Comparison of ENCODE assay signal across 22 cellular contexts in genomic region chr9:101435601-101436079, GRCh38. TPM values are rescaled to one million over a fixed set of nuclear protein-coding genes. Genes with fewer than 3 reads are reported as not detected.
DNase-seq lines count a peak whose midpoint lies in the region; ATAC-seq, FAIRE-seq and TF ChIP-seq lines count a peak whose summit lies in the region.
"Had no signal": no experiment of that assay in that cellular context is flagged by ENCODE, and none has a peak within 500 bp of the region (broad histone marks: within the 10 kb centered on the region; RNA-seq: fewer than 3 reads in every experiment).

Gene ALDOB, minus strand, starts transcription at chr9:101435774. Its CDS starts 4,887 bp downstream, at chr9:101430887.

- peaks cover 6 to 13% of the 10 kb centered on the region in 2 donors for H3K36me3 ChIP-seq in duodenal mucosa (ENCODE audit: control insufficient read depth in 1 of 2, insufficient read depth in 2 of 2, low read length in 2 of 2)
- no peaks in the 10 kb centered on the region for H3K36me3 ChIP-seq in HepG2 (replicated peaks in 1 of 2; ENCODE audit: control insufficient read depth in 1 of 2, insufficient read depth in 2 of 2, low read length in 2 of 2)
- no peaks in the 10 kb centered on the region for H3K36me3 ChIP-seq in muscle layer of duodenum (ENCODE audit: control insufficient read depth in 1 of 2, insufficient read depth in 2 of 2, low read length in 2 of 2)
- H3K36me3 ChIP-seq in upper lobe of left lung = no peaks in the 10 kb centered on the region

- no peak within 1 kb of the TSS for H2AFZ ChIP-seq in HepG2 (ENCODE audit: low read length)

- WGBS in HepG2 (ENCODE audit: low lambda C conversion rate) = 91% methylated on average over 2 of the region's 2 CpGs
- 37 to 42% methylated on average over 2 of the region's 2 CpGs for WGBS in upper lobe of left lung, 2 donors
- WGBS in right cardiac atrium = 60% methylated on average over 2 of the region's 2 CpGs

- TF ChIP-seq CTCF in Calu3 (IDR thresholded peaks at IDR 0.05; ENCODE audit: unreplicated experiment) = no peak
- TF ChIP-seq CTCF in HepG2 (CRISPR knock-in tag; IDR thresholded peaks at IDR 0.05) = no peak
- no peak for TF ChIP-seq CTCF in natural killer cell (IDR thresholded peaks at IDR 0.05)
- TF ChIP-seq CTCF in upper lobe of left lung (IDR thresholded peaks at IDR 0.05) = no peak

- CTCF ChIA-PET in Calu3 (lab: Charles Lee) (no interaction called here), HepG2 (lab: Yijun Ruan, JAX; ENCODE audit: low intra/inter-chr PET ratio, low total read pairs) (no interaction called here)

- in situ Hi-C loops in HepG2 (cut with HindIII; ENCODE audit: extremely low pct_ligation_motif_present, low pct_unique_long_range_greater_than_20kb) = no loop called here

- H3K4me3 Mint-ChIP-seq in Calu3 (ENCODE audit: low read depth, unreplicated experiment) (peak within 1 kb of the TSS; percentile 8), natural killer cell (no peak within 1 kb of the TSS)
- no peak within 1 kb of the TSS for H3K4me3 Mint-ChIP-seq in natural killer cell treated with Interleukin-12 subunit alpha and Interleukin-12 subunit beta and Interleukin-15 and Interleukin-18, amount 100 ng/mL, for 72 hours
- H3K4me3 Mint-ChIP-seq: CD4-positive, alpha-beta T cell; GM23338; HFFc6 had no signal

- H3K27me3 ChIP-seq in duodenal mucosa (ENCODE audit: control insufficient read depth in 1 of 2, insufficient read depth in 2 of 2, low read length in 2 of 2) (no peaks in the 10 kb centered on the region), HepG2 (ENCODE audit: control insufficient read depth in 1 of 2, insufficient read depth in 2 of 2, low read length in 2 of 2) (no peaks in the 10 kb centered on the region), muscle layer of duodenum (ENCODE audit: low read depth, low read length) (no peaks in the 10 kb centered on the region), upper lobe of left lung (no peaks in the 10 kb centered on the region), right cardiac atrium (ENCODE audit: control insufficient read depth, insufficient read depth) (no peaks in the 10 kb centered on the region)

- TF ChIP-seq EP300 in HepG2 (IDR thresholded peaks at IDR 0.05; ENCODE audit: low read depth in 2 of 2, low read length in 2 of 2) (no peak), HepG2 (CRISPR knock-in tag; IDR thresholded peaks at IDR 0.05; ENCODE audit: borderline replicate concordance) (no peak), upper lobe of left lung (IDR thresholded peaks at IDR 0.05) (no peak)

- H3K9ac ChIP-seq in duodenal mucosa (ENCODE audit: low read depth in 1 of 2, low read length in 2 of 2) = peak within 1 kb of the TSS; percentile 52 to 89
- H3K9ac ChIP-seq in HepG2 (ENCODE audit: insufficient read depth, low read depth, low read length) = no peak within 1 kb of the TSS

- H3K4me1 ChIP-seq in duodenal mucosa (ENCODE audit: control insufficient read depth in 1 of 2, insufficient read depth in 2 of 2, low read length in 2 of 2) (peaks cover 11 to 55% of the 10 kb centered on the region in 2 donors), HepG2 (ENCODE audit: insufficient read depth, low read length) (peaks cover 98% of the 10 kb centered on the region), muscle layer of duodenum (ENCODE audit: control insufficient read depth in 1 of 2, insufficient read depth in 2 of 2, low read length in 2 of 2) (no peaks in the 10 kb centered on the region), upper lobe of left lung (peaks cover 0 to 3% (median 0%) of the 10 kb centered on the region in 4 donors), right cardiac atrium (ENCODE audit: control insufficient read depth, insufficient read depth, low read length) (no peaks in the 10 kb centered on the region)
- H3K4me1 ChIP-seq: A549 had no signal

- peak within 1 kb of the TSS; percentile 62 to 79 for H3K4me3 ChIP-seq in duodenal mucosa (ENCODE audit: low read depth in 1 of 2, low read length in 2 of 2)
- no peak within 1 kb of the TSS for H3K4me3 ChIP-seq in HepG2 (replicated peaks in 1 of 3; ENCODE audit: insufficient read depth in 1 of 3, low read depth in 2 of 3, low read length in 3 of 3)
- H3K4me3 ChIP-seq in muscle layer of duodenum (ENCODE audit: low read depth in 1 of 2, low read length in 2 of 2) = peak within 1 kb of the TSS in 1 of 2 donors; percentile 48
- H3K4me3 ChIP-seq in upper lobe of left lung = no peak within 1 kb of the TSS
- no peak within 1 kb of the TSS for H3K4me3 ChIP-seq in right cardiac atrium (ENCODE audit: low read length)
- H3K4me3 ChIP-seq: A549, GM23338 had no signal

- DNase-seq in Calu3 = no peak
- DNase-seq in HepG2 (ENCODE audit: low spot score) = no peak
- DNase-seq in natural killer cell treated with Interleukin-12 subunit alpha and Interleukin-12 subunit beta and Interleukin-15 and Interleukin-18, amount 100 ng/mL, for 72 hours (ENCODE audit: low spot score) = no peak
- DNase-seq in natural killer cell = no peak
- DNase-seq in upper lobe of left lung = no peak
- no peak for DNase-seq in right cardiac atrium
- DNase-seq: AML-193; Caco-2; CD4-positive, alpha-beta T cell; DMS153; DMS79; GDM1; HCEC 1CT; HFFc6 had no signal

- peaks cover 34% of the 10 kb centered on the region for H3K4me1 Mint-ChIP-seq in Calu3 (ENCODE audit: low read depth, unreplicated experiment)
- H3K4me1 Mint-ChIP-seq in natural killer cell treated with Interleukin-12 subunit alpha and Interleukin-12 subunit beta and Interleukin-15 and Interleukin-18, amount 100 ng/mL, for 72 hours (ENCODE audit: low read depth in 2 of 2) = no peaks in the 10 kb centered on the region
- H3K4me1 Mint-ChIP-seq in natural killer cell = no peaks in the 10 kb centered on the region
- H3K4me1 Mint-ChIP-seq: GM23338 had no signal

- no peak within 1 kb of the TSS for H3K4me2 ChIP-seq in HepG2 (ENCODE audit: low read depth, low read length)
- H3K4me2 ChIP-seq: A549, GM23338 had no signal

- H3K27me3 Mint-ChIP-seq in Calu3 (ENCODE audit: unreplicated experiment) = no peaks in the 10 kb centered on the region
- peaks cover 19 to 38% of the 10 kb centered on the region in 2 donors for H3K27me3 Mint-ChIP-seq in natural killer cell treated with Interleukin-12 subunit alpha and Interleukin-12 subunit beta and Interleukin-15 and Interleukin-18, amount 100 ng/mL, for 72 hours
- H3K27me3 Mint-ChIP-seq in natural killer cell (ENCODE audit: low read depth in 2 of 2) = peaks cover 14 to 24% of the 10 kb centered on the region in 2 donors

- TF ChIP-seq POLR2A in HepG2 (IDR thresholded peaks at IDR 0.05; ENCODE audit: insufficient read depth in 1 of 2, low read depth in 2 of 2, low read length in 2 of 2) (no peak), upper lobe of left lung (IDR thresholded peaks at IDR 0.05) (no peak)

- FAIRE-seq in HepG2 (lab: Jason Lieb, UNC) = no peak
- FAIRE-seq: HTR-8/SVneo had no signal

- no TSS peak for BruUV-seq in Calu3 (replicated peaks; lab: Mats Ljungman, UMichigan)
- no TSS peak for BruUV-seq in HepG2 (replicated peaks; lab: Mats Ljungman, UMichigan)

- TF ChIP-seq RAD21 in HepG2 (CRISPR knock-in tag; IDR thresholded peaks at IDR 0.05) = no peak

- H3K9me3 Mint-ChIP-seq in Calu3 (ENCODE audit: low read depth, unreplicated experiment) = no peaks in the 10 kb centered on the region
- H3K9me3 Mint-ChIP-seq in natural killer cell treated with Interleukin-12 subunit alpha and Interleukin-12 subunit beta and Interleukin-15 and Interleukin-18, amount 100 ng/mL, for 72 hours = no peaks in the 10 kb centered on the region
- H3K9me3 Mint-ChIP-seq in natural killer cell = no peaks in the 10 kb centered on the region
- H3K9me3 Mint-ChIP-seq: CD4-positive, alpha-beta T cell; GM23338; HFFc6 had no signal

- peak within 1 kb of the TSS; percentile 78 for H3K27ac ChIP-seq in duodenal mucosa (ENCODE audit: low read depth, low read length)
- peak within 1 kb of the TSS; percentile 71 for H3K27ac ChIP-seq in HepG2 (ENCODE audit: extremely low read length, insufficient read depth, low read length)
- peak within 1 kb of the TSS; percentile 72 for H3K27ac ChIP-seq in muscle layer of duodenum (ENCODE audit: low read length)
- H3K27ac ChIP-seq in upper lobe of left lung = no peak within 1 kb of the TSS
- no peak within 1 kb of the TSS for H3K27ac ChIP-seq in right cardiac atrium (ENCODE audit: low read length)
- H3K27ac ChIP-seq: 22Rv1, A549, C4-2B had no signal

- H3K27ac Mint-ChIP-seq in Calu3 (ENCODE audit: unreplicated experiment) = peak within 1 kb of the TSS; percentile 75
- H3K27ac Mint-ChIP-seq in natural killer cell treated with Interleukin-12 subunit alpha and Interleukin-12 subunit beta and Interleukin-15 and Interleukin-18, amount 100 ng/mL, for 72 hours = no peak within 1 kb of the TSS
- no peak within 1 kb of the TSS for H3K27ac Mint-ChIP-seq in natural killer cell
- H3K27ac Mint-ChIP-seq: CD4-positive, alpha-beta T cell; GM23338; HFFc6 had no signal

- H3K9me3 ChIP-seq in duodenal mucosa (ENCODE audit: control insufficient read depth in 1 of 2, low read length in 2 of 2) (no peaks in the 10 kb centered on the region), HepG2 (ENCODE audit: low read length) (no peaks in the 10 kb centered on the region), muscle layer of duodenum (ENCODE audit: control insufficient read depth in 1 of 2, low read length in 2 of 2) (no peaks in the 10 kb centered on the region), upper lobe of left lung (no peaks in the 10 kb centered on the region), right cardiac atrium (ENCODE audit: control insufficient read depth, low read length) (no peaks in the 10 kb centered on the region)
- H3K9me3 ChIP-seq: A549 had no signal

- no peaks in the 10 kb centered on the region for H3K79me2 ChIP-seq in HepG2 (ENCODE audit: insufficient read depth, low read length)

- POLR2A ChIA-PET in HepG2 (lab: Yijun Ruan, JAX) = interaction anchor here (1.2 kb wide), 1 partner anchor 37 kb away, joined by 4 read pairs; the partner anchor contains the start of genes MRPL50 and ZNF189

- H4K20me1 ChIP-seq in HepG2 (ENCODE audit: insufficient read depth, low read length) = no peaks in the 10 kb centered on the region

- intact Hi-C loops in Calu3 (cut with micrococcal nuclease; ENCODE audit: unreplicated experiment) = loop anchor here (2.0 kb wide), 1 partner anchor 37 kb away; the partner anchor contains the start of genes MRPL50 and ZNF189
- intact Hi-C loops in HepG2 (cut with micrococcal nuclease; ENCODE audit: unreplicated experiment) = no loop called here
- intact Hi-C loops in natural killer cell (cut with micrococcal nuclease) = no loop called here
- intact Hi-C loops in right cardiac atrium (cut with DNase I) = no loop called here

- ATAC-seq in HepG2 (no peak), natural killer cell (no peak), upper lobe of left lung (ENCODE audit: low FRiP score in 2 of 2) (no peak), right cardiac atrium (no peak)
- no peak for ATAC-seq in natural killer cell treated with Interleukin-12 subunit alpha and Interleukin-12 subunit beta and Interleukin-15 and Interleukin-18, amount 100 ng/mL, for 72 hours
- ATAC-seq: A549, GM23338 had no signal

- no peaks in the 10 kb centered on the region for H3K36me3 Mint-ChIP-seq in Calu3 (ENCODE audit: insufficient read depth, unreplicated experiment)
- no peaks in the 10 kb centered on the region for H3K36me3 Mint-ChIP-seq in natural killer cell treated with Interleukin-12 subunit alpha and Interleukin-12 subunit beta and Interleukin-15 and Interleukin-18, amount 100 ng/mL, for 72 hours
- no peaks in the 10 kb centered on the region for H3K36me3 Mint-ChIP-seq in natural killer cell

RNA-seq across cellular contexts. Expression of gene ALDOB, which starts in this region (rescaled TPM):
- total RNA-seq in Calu3 (2022) (7.1 and 7.4 TPM in 2 replicates), HepG2 (2016; rRNA removed; fragmentation: Illumina TruSeq; extraction: Trizol) (0.97 and 1.1 TPM in 2 replicates), natural killer cell (not detected), upper lobe of left lung (1 to 10 TPM in 2 of 6 donors, not detected in 4; 1.3 to 1.8 TPM), right cardiac atrium (1 to 10 TPM in 1 of 4 donors, under 1 TPM in 3; 0.40 to 1.8 (median 0.55) TPM)
- total RNA-seq in HepG2 (2016; cell fraction: cytosol; rRNA removed; fragmentation: Illumina TruSeq; extraction: Trizol; ENCODE audit: low read depth) = 0.26 and 0.91 TPM in 2 replicates
- 0.48 and 0.97 TPM in 2 replicates for total RNA-seq in HepG2 (2016; cell fraction: insoluble cytoplasmic fraction; rRNA removed; fragmentation: Illumina TruSeq; extraction: Trizol)
- 0.86 and 0.90 TPM in 2 replicates for total RNA-seq in HepG2 (2016; cell fraction: membrane; rRNA removed; fragmentation: Illumina TruSeq; extraction: Trizol)
- 0.34 and 0.56 TPM in 2 replicates for total RNA-seq in HepG2 (2016; cell fraction: nucleus; rRNA removed; fragmentation: Illumina TruSeq; extraction: Trizol)
- polyA plus RNA-seq in HepG2 (2011; rRNA removed) (0.29 and 0.84 TPM in 2 replicates), right cardiac atrium (0.91 TPM)
- polyA plus RNA-seq in HepG2 (2011; cell fraction: cytosol; rRNA removed) = 0.74 and 0.91 TPM in 2 replicates
- polyA plus RNA-seq in HepG2 (2011; cell fraction: nucleus; rRNA removed) = 0.39 and 0.48 TPM in 2 replicates
- polyA plus RNA-seq in HepG2 (2012) = 2.4 TPM in 2 replicates
- polyA plus RNA-seq in HepG2 (2016; cell fraction: cytosol; fragmentation: Illumina TruSeq; extraction: Trizol; ENCODE audit: low read depth) = 0.50 and 0.58 TPM in 2 replicates
- polyA plus RNA-seq in HepG2 (2016; cell fraction: insoluble cytoplasmic fraction; fragmentation: Illumina TruSeq; extraction: Trizol; ENCODE audit: low read depth) = 0.89 and 1.8 TPM in 2 replicates
- 0.68 and 0.76 TPM in 2 replicates for polyA plus RNA-seq in HepG2 (2016; cell fraction: membrane; fragmentation: Illumina TruSeq; extraction: Trizol; ENCODE audit: low read depth)
- polyA plus RNA-seq in HepG2 (2016; cell fraction: nucleus; fragmentation: Illumina TruSeq; extraction: Trizol; ENCODE audit: insufficient read depth, low read depth) = 0.57 and 0.68 TPM in 2 replicates
- polyA minus RNA-seq in HepG2 (2011; rRNA and poly(A)+ RNA removed; ENCODE audit: low replicate concordance) = 0.78 TPM in 1 of 2 replicates, not detected in the other
- polyA minus RNA-seq in HepG2 (2011; cell fraction: cytosol; rRNA and poly(A)+ RNA removed) = 0.53 and 0.59 TPM in 2 replicates
- 0.26 TPM in 1 of 2 replicates, not detected in the other for polyA minus RNA-seq in HepG2 (2011; cell fraction: nucleus; rRNA and poly(A)+ RNA removed)
- not detected for total RNA-seq in natural killer cell treated with Interleukin-12 subunit alpha and Interleukin-12 subunit beta and Interleukin-15 and Interleukin-18, amount 100 ng/mL, for 72 hours
- total RNA-seq: CD4-positive, alpha-beta T cell; GM23338; HFFc6 had no signal
- polyA plus RNA-seq: A549, BJ, GM23338 had no signal

Comparison
In these comparisons a context has a peak if more than half of its experiments do, and no peak if none do; other contexts are left out.
1. H3K27ac ChIP-seq: peak in duodenal mucosa (single experiment), HepG2 (single experiment) and muscle layer of duodenum (single experiment); none in upper lobe of left lung (0 of 4) and right cardiac atrium (single experiment).
2. H3K4me3 ChIP-seq: peak in duodenal mucosa (2 of 2); none in HepG2 (0 of 3), upper lobe of left lung (0 of 4) and right cardiac atrium (single experiment).